Comparison of ENCODE assay signal across 8 cellular contexts in genomic region chr1:28581531-28582247, GRCh38. TPM values are rescaled to one million over a fixed set of nuclear protein-coding genes. Genes with fewer than 3 reads are reported as not detected.
A peak's percentile ranks its signal among the peaks of the same experiment; 100 is the strongest.
DNase-seq lines count a peak whose midpoint lies in the region; ATAC-seq and TF ChIP-seq lines count a peak whose summit lies in the region.

No MANE protein-coding gene starts in this region.

- no peaks in the 10 kb centered on the region for H3K27me3 Mint-ChIP-seq in activated T-helper 17 cell treated with anti-CD3 and anti-CD28 coated beads, Interleukin-2, amount 50 U/mL, for 72 hours
- H3K27me3 Mint-ChIP-seq in nephron (ENCODE audit: low read depth): peaks cover 5% of the 10 kb centered on the region

- no peaks in the 10 kb centered on the region for H3K9me3 Mint-ChIP-seq in activated T-helper 17 cell treated with anti-CD3 and anti-CD28 coated beads, Interleukin-2, amount 50 U/mL, for 72 hours
- H3K9me3 Mint-ChIP-seq in nephron: no peaks in the 10 kb centered on the region

- H3K27ac ChIP-seq in KOPT-K1 (ENCODE audit: low read depth, low read length, poor library complexity, severe bottlenecking): peak overlapping the region; percentile 80

- H3K36me3 ChIP-seq in KOPT-K1 (ENCODE audit: insufficient read depth, low read length): peaks cover 44% of the 10 kb centered on the region

- peak overlapping the region; percentile 81 for H3K27ac Mint-ChIP-seq in activated T-helper 17 cell treated with anti-CD3 and anti-CD28 coated beads, Interleukin-2, amount 50 U/mL, for 72 hours
- H3K27ac Mint-ChIP-seq in nephron: peak overlapping the region; percentile 57 to 85 (median 72)

- peak; percentile 80 for ATAC-seq in GM21786 (IDR thresholded peaks at IDR 0.05; ENCODE audit: unreplicated experiment)
- ATAC-seq in activated T-helper 17 cell treated with anti-CD3 and anti-CD28 coated beads, Interleukin-2, amount 50 U/mL, for 72 hours (replicated peaks): peak; percentile 93
- ATAC-seq in stimulated activated naive CD8-positive, alpha-beta T cell treated with anti-CD3 and anti-CD28 coated beads, Interleukin-15, Interleukin-2, amounts not matched to agents 100 U/mL and 50 U/mL, for 24 hours: peak; percentile 90

- DNase-seq in Daoy (ENCODE audit: low read depth): peak; percentile 98
- DNase-seq in RKO (ENCODE audit: low spot score): peak; percentile 97
- DNase-seq in fibroblast of mammary gland (ENCODE audit: low read depth): peak; percentile 93
- peak; percentile 94 for DNase-seq in stimulated activated naive CD8-positive, alpha-beta T cell treated with anti-CD3 and anti-CD28 coated beads, Interleukin-15, Interleukin-2, amounts not matched to agents 100 U/mL and 50 U/mL, for 24 hours

- H3K4me3 Mint-ChIP-seq in activated T-helper 17 cell treated with anti-CD3 and anti-CD28 coated beads, Interleukin-2, amount 50 U/mL, for 72 hours: peak overlapping the region; percentile 96
- peak overlapping the region; percentile 90 to 97 (median 93) for H3K4me3 Mint-ChIP-seq in nephron

- H3K4me3 ChIP-seq in fibroblast of mammary gland (ENCODE audit: control insufficient read depth, low read depth, low read length): peak overlapping the region; percentile 99

- peaks cover 52% of the 10 kb centered on the region for H3K36me3 Mint-ChIP-seq in activated T-helper 17 cell treated with anti-CD3 and anti-CD28 coated beads, Interleukin-2, amount 50 U/mL, for 72 hours (ENCODE audit: low read depth)
- peaks cover 34% of the 10 kb centered on the region for H3K36me3 Mint-ChIP-seq in nephron (ENCODE audit: low read depth)

- peaks cover 25% of the 10 kb centered on the region for H3K4me1 Mint-ChIP-seq in activated T-helper 17 cell treated with anti-CD3 and anti-CD28 coated beads, Interleukin-2, amount 50 U/mL, for 72 hours
- H3K4me1 Mint-ChIP-seq in nephron: peaks cover 20% of the 10 kb centered on the region

- TF ChIP-seq CTCF in fibroblast of mammary gland (conservative IDR thresholded peaks at IDR 0.05; ENCODE audit: control insufficient read depth, insufficient read depth, low read depth, low read length) (no peak), nephron (IDR thresholded peaks at IDR 0.05; ENCODE audit: unreplicated experiment in 3 of 3) (peak in 1 of 3 experiments; percentile 22)

- no peaks in the 10 kb centered on the region for H3K9me3 ChIP-seq in KOPT-K1 (ENCODE audit: insufficient read depth, low read length, poor library complexity, severe bottlenecking)

RNA-seq across cellular contexts. Expression of gene RAB42, which starts 10.4 kb away (rescaled TPM):
- 6.4 and 8.8 TPM in 2 replicates for total RNA-seq in Daoy (2014; rRNA removed; shearing (Covaris generic))
- not detected for total RNA-seq in activated T-helper 17 cell treated with anti-CD3 and anti-CD28 coated beads, Interleukin-2, amount 50 U/mL, for 72 hours

RNA-seq across cellular contexts. Expression of gene TRNAU1AP, which starts 28.8 kb away (rescaled TPM):
- total RNA-seq in Daoy (2014; rRNA removed; shearing (Covaris generic)): 27.3 and 40.7 TPM in 2 replicates
- 10 to 100 TPM; 58.9 to 95.8 TPM for total RNA-seq in activated T-helper 17 cell treated with anti-CD3 and anti-CD28 coated beads, Interleukin-2, amount 50 U/mL, for 72 hours

Comparison
In these comparisons a context has a peak if more than half of its experiments do, and no peak if none do; other contexts are left out.
1. Peak in every context shown above with its lines: DNase-seq, ATAC-seq, H3K4me3 ChIP-seq and H3K27ac ChIP-seq.